8 cellular contexts compared by ENCODE assay signal in genomic region chr6:53794720-53795253, GRCh38. TPM values are rescaled to one million over a fixed set of nuclear protein-coding genes. Genes with fewer than 3 reads are reported as not detected.
DNase-seq lines count a peak whose midpoint lies in the region; ATAC-seq and TF ChIP-seq lines count a peak whose summit lies in the region.

TSS of gene LRRC1 (plus strand) at chr6:53795005. CDS start at chr6:53795257, 252 bp downstream.

- DNase-seq in DMS79 treated with DMSO at 0.1 percent for 48 hours (lab: John Stamatoyannopoulos, UW) (peak; percentile 81), RKO (ENCODE audit: low spot score) (peak; percentile 87), fibroblast of the conjunctiva (ENCODE audit: low read depth) (peak; percentile 70), neural crest cell (ENCODE audit: low read depth, low spot score) (peak; percentile 97), stomach (peak; percentile 95)
- peak; percentile 93 for DNase-seq in activated effector memory CD4-positive, alpha-beta T cell treated with anti-CD3 and anti-CD28 coated beads, Interleukin-2, amount 50 U/mL, for 16 hours

- peak in 1 of 4 donors; percentile 52 for TF ChIP-seq POLR2A in stomach (IDR thresholded peaks at IDR 0.05)

- peaks cover 3% of the 10 kb centered on the region for H3K36me3 Mint-ChIP-seq in neural crest cell (ENCODE audit: low read depth)

- TF ChIP-seq CTCF in neural crest cell (conservative IDR thresholded peaks at IDR 0.05), result no peak
- TF ChIP-seq CTCF in stomach (IDR thresholded peaks at IDR 0.05), result no peak

- H3K27ac Mint-ChIP-seq in neural crest cell (ENCODE audit: unreplicated experiment), result peak within 1 kb of the TSS; percentile 88

- peaks cover 39% of the 10 kb centered on the region for H3K4me1 Mint-ChIP-seq in neural crest cell

- no peak for TF ChIP-seq EP300 in Ishikawa (IDR thresholded peaks at IDR 0.05; ENCODE audit: borderline replicate concordance)
- no peak for TF ChIP-seq EP300 in stomach (IDR thresholded peaks at IDR 0.05)

- peak within 1 kb of the TSS; percentile 76 to 94 (median 88) for H3K4me3 ChIP-seq in stomach

- H3K9me3 ChIP-seq in stomach, result no peaks in the 10 kb centered on the region

- no peaks in the 10 kb centered on the region for H3K27me3 ChIP-seq in stomach

- peaks cover 31% of the 10 kb centered on the region for H3K27me3 Mint-ChIP-seq in neural crest cell (ENCODE audit: low read depth)

- no peaks in the 10 kb centered on the region for H3K36me3 ChIP-seq in stomach

- peak; percentile 75 for ATAC-seq in GM21576 (IDR thresholded peaks at IDR 0.05; ENCODE audit: unreplicated experiment)

- TF ChIP-seq RAD21 in Ishikawa (IDR thresholded peaks at IDR 0.05; ENCODE audit: low read depth), result no peak

- peak within 1 kb of the TSS; percentile 96 for H3K4me3 Mint-ChIP-seq in neural crest cell

- intact Hi-C loops in stomach (cut with DNase I; ENCODE audit: low total_unique reads), result loop anchor here (10.0 kb wide), 1 partner anchor 160 kb away; no protein-coding TSS in a partner anchor

- peak within 1 kb of the TSS; percentile 86 to 91 (median 90) for H3K27ac ChIP-seq in stomach

- WGBS in stomach, 5 donors, result 0 to 1% (median 0%) methylated on average over 17 to 68 of the region's 68 CpGs

- H3K4me1 ChIP-seq in stomach, result peaks cover 14 to 47% (median 37%) of the 10 kb centered on the region in 4 donors

- H3K9me3 Mint-ChIP-seq in neural crest cell, result no peaks in the 10 kb centered on the region

TF ChIP-seq in Ishikawa, 13 proteins besides CTCF, POLR2A, EP300 and RAD21:
- peak; percentile 78 for TF ChIP-seq EGR1 (IDR thresholded peaks at IDR 0.05)
- 0 out of 2 replicates have a peak, but pooled peaks have one; percentile 45 for TF ChIP-seq YY1 (IDR thresholded peaks at IDR 0.05; ENCODE audit: low read depth)
- TF ChIP-seq, protein P1, sequence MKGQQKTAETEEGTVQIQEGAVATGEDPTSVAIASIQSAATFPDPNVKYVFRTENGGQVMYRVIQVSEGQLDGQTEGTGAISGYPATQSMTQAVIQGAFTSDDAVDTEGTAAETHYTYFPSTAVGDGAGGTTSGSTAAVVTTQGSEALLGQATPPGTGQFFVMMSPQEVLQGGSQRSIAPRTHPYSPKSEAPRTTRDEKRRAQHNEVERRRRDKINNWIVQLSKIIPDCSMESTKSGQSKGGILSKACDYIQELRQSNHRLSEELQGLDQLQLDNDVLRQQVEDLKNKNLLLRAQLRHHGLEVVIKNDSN (IDR thresholded peaks at IDR 0.05), result no peak
- TF ChIP-seq, protein P2, sequence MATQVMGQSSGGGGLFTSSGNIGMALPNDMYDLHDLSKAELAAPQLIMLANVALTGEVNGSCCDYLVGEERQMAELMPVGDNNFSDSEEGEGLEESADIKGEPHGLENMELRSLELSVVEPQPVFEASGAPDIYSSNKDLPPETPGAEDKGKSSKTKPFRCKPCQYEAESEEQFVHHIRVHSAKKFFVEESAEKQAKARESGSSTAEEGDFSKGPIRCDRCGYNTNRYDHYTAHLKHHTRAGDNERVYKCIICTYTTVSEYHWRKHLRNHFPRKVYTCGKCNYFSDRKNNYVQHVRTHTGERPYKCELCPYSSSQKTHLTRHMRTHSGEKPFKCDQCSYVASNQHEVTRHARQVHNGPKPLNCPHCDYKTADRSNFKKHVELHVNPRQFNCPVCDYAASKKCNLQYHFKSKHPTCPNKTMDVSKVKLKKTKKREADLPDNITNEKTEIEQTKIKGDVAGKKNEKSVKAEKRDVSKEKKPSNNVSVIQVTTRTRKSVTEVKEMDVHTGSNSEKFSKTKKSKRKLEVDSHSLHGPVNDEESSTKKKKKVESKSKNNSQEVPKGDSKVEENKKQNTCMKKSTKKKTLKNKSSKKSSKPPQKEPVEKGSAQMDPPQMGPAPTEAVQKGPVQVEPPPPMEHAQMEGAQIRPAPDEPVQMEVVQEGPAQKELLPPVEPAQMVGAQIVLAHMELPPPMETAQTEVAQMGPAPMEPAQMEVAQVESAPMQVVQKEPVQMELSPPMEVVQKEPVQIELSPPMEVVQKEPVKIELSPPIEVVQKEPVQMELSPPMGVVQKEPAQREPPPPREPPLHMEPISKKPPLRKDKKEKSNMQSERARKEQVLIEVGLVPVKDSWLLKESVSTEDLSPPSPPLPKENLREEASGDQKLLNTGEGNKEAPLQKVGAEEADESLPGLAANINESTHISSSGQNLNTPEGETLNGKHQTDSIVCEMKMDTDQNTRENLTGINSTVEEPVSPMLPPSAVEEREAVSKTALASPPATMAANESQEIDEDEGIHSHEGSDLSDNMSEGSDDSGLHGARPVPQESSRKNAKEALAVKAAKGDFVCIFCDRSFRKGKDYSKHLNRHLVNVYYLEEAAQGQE (IDR thresholded peaks at IDR 0.05; ENCODE audit: low read depth), result no peak
- peak; percentile 63 for TF ChIP-seq TAF1 (IDR thresholded peaks at IDR 0.05; ENCODE audit: low read depth)
- TF ChIP-seq ZBTB7A (IDR thresholded peaks at IDR 0.05; ENCODE audit: low read depth), result peak; percentile 92
- no peak for TF ChIP-seq CREB1 (IDR thresholded peaks at IDR 0.05; ENCODE audit: low read depth)
- TF ChIP-seq, protein P3, sequence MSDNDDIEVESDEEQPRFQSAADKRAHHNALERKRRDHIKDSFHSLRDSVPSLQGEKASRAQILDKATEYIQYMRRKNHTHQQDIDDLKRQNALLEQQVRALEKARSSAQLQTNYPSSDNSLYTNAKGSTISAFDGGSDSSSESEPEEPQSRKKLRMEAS (IDR thresholded peaks at IDR 0.05), result no peak; the same call in 1 of the 2 replicates
- TF ChIP-seq CEBPB (IDR thresholded peaks at IDR 0.05), result no peak
- peak; percentile 46; the same call in 1 of the 2 replicates for TF ChIP-seq TCF12 (IDR thresholded peaks at IDR 0.05; ENCODE audit: low read depth)
- peak; percentile 5; the same call in 1 of the 2 replicates for TF ChIP-seq NFIC (IDR thresholded peaks at IDR 0.05)
- no peak for TF ChIP-seq FOXM1 (IDR thresholded peaks at IDR 0.05; ENCODE audit: borderline replicate concordance, low read depth)
- TF ChIP-seq TEAD4 (IDR thresholded peaks at IDR 0.05), result no peak

RNA-seq across cellular contexts. Expression of gene LRRC1, which starts in this region (rescaled TPM):
- total RNA-seq in neural crest cell (6.6 and 7.1 TPM in 2 replicates), stomach (10 to 100 TPM in 3 of 5 donors, 1 to 10 TPM in 2; 2.9 to 50.4 (median 35.1) TPM)
- polyA plus RNA-seq in stomach, result 10 to 100 TPM in 2 of 3 donors, 1 to 10 TPM in 1; 6.7 to 12.2 (median 12.2) TPM

Comparison
In these comparisons a context has a peak if more than half of its experiments do, and no peak if none do; other contexts are left out.
1. Peak in every context shown above with its lines: DNase-seq, ATAC-seq, H3K4me3 ChIP-seq and H3K27ac ChIP-seq.